ENCODE assay signal across 13 cellular contexts in genomic region chr15:27844018-27844666, GRCh38.
A peak's percentile ranks its signal among the peaks of the same experiment; 100 is the strongest.
DNase-seq lines count a peak whose midpoint lies in the region; FAIRE-seq and TF ChIP-seq lines count a peak whose summit lies in the region.
"Had no signal": no experiment of that assay in that cellular context is flagged by ENCODE, and none has a peak within 500 bp of the region (broad histone marks: within the 10 kb centered on the region; RNA-seq: fewer than 3 reads in every experiment).

No MANE protein-coding gene starts in this region.

- POLR2A ChIA-PET in RWPE1 (lab: Yijun Ruan, JAX; ENCODE audit: low non-redundant PET) = no interaction called here

- CTCF ChIA-PET in RWPE1 (lab: Yijun Ruan, JAX) = interaction anchor here (0.5 kb wide), 1 partner anchor 24 kb away, joined by 3 read pairs; no protein-coding TSS in a partner anchor

- peak; percentile 10 for DNase-seq in activated effector memory CD4-positive, alpha-beta T cell treated with anti-CD3 and anti-CD28 coated beads, Interleukin-2, amount 50 U/mL, for 16 hours
- no peak for DNase-seq in activated effector memory CD4-positive, alpha-beta T cell treated with Interleukin-2 at 50 U/mL for 16 hours
- peak; percentile 43 for DNase-seq in RWPE1 (ENCODE audit: low spot score)
- DNase-seq in fibroblast of pulmonary artery (ENCODE audit: low read depth) = peak; percentile 59
- DNase-seq in urothelium cell line (ENCODE audit: low spot score) = peak; percentile 87
- DNase-seq in NCI-H510A (lab: John Stamatoyannopoulos, UW) = no peak
- no peak for DNase-seq in SHP77 (lab: John Stamatoyannopoulos, UW)
- no peak for DNase-seq in cerebellum (ENCODE audit: low spot score)
- DNase-seq: activated CD4-positive, alpha-beta T cell treated with anti-CD3 and anti-CD28 coated beads for 48 hours; lower lobe of right lung; T-helper 17 cell had no signal

- H3K27ac ChIP-seq in RWPE1 = no peak overlapping the region
- H3K27ac ChIP-seq: 22Rv1, lower lobe of right lung, skin epidermis had no signal

- FAIRE-seq in urothelium cell line (lab: Jason Lieb, UNC) = peak; percentile 92

- TF ChIP-seq CTCF in RWPE1 (conservative IDR thresholded peaks at IDR 0.05; ENCODE audit: low read depth) (no peak), fibroblast of pulmonary artery (IDR thresholded peaks at IDR 0.05; ENCODE audit: low read length, missing control alignments) (no peak)

- no peak overlapping the region for H3K4me3 ChIP-seq in fibroblast of pulmonary artery (replicated peaks; ENCODE audit: low read depth, low read length)
- H3K4me3 ChIP-seq: lower lobe of right lung, skin epidermis had no signal

Comparison
In these comparisons a context has a peak if more than half of its experiments do, and no peak if none do; other contexts are left out.
1. DNase-seq: peak in activated effector memory CD4-positive, alpha-beta T cell treated with anti-CD3 and anti-CD28 coated beads, Interleukin-2, amount 50 U/mL, for 16 hours (single experiment), RWPE1 (single experiment), fibroblast of pulmonary artery (single experiment) and urothelium cell line (single experiment); none in activated effector memory CD4-positive, alpha-beta T cell treated with Interleukin-2 at 50 U/mL for 16 hours (single experiment), NCI-H510A (single experiment), SHP77 (0 of 2) and cerebellum (single experiment).